17 cellular contexts compared by ENCODE assay signal in the genomic region with DNA sequence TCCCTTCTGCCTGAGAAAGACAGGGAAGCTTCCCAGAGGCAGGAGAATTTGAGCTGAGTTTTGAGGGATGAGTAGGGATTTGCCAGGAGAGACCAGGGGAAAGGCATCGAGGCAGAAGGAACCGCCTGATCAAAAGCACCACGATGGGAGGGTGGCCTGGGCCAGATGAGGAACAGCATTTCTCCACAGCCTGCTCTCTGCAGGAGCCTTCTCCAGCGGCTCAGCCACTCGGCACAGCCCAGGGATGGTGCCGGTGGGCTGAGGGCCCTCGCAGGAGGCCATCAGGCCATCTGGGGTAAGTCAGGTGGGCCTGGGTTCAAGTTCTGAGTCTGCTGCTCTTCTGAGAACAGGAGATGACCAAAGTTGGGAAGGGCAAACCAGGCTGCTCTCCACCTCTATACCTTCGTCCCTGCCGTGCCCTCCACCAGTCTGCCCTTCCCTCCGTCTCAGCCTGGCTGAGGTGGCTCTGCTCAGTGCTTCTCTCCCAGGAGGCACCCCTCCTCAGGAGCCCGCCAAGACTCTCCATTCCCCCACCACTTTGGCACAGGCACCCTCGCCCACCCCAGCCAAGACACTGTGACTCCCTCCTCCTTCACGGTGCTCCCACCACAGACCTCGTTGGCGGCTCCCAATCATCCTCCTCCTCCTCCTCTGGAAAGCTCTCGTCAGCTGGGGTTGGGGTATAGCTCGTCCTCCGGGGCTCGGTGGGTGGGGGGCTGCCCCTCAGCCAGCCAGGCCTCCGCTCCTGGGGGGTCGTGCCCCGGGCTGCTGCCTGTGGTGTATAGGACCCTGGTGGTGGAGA. TPM values are rescaled to one million over a fixed set of nuclear protein-coding genes. Genes with fewer than 3 reads are reported as not detected.
"Had no signal": no experiment of that assay in that cellular context is flagged by ENCODE, and none has a peak within 500 bp of the region (broad histone marks: within the 10 kb centered on the region; RNA-seq: fewer than 3 reads in every experiment).

No MANE protein-coding gene starts in this region.

- H3K36me3 Mint-ChIP-seq: activated CD4-positive, alpha-beta memory T cell treated with anti-CD3 and anti-CD28 coated beads for 36 hours; memory B cell had no signal

- H3K27me3 ChIP-seq: gastrocnemius medialis, upper lobe of left lung had no signal

- H3K27me3 Mint-ChIP-seq: T-helper 17 cell had no signal

- H3K4me3 Mint-ChIP-seq: activated CD4-positive, alpha-beta memory T cell treated with anti-CD3 and anti-CD28 coated beads for 36 hours; activated CD4-positive, alpha-beta T cell treated with anti-CD3 and anti-CD28 coated beads for 36 hours; activated naive CD4-positive, alpha-beta T cell treated with anti-CD3 and anti-CD28 coated beads for 36 hours; activated T-helper 17 cell treated with anti-CD3 and anti-CD28 coated beads, Interleukin-2, amount 50 U/mL, for 72 hours; memory B cell; naive thymus-derived CD4-positive, alpha-beta T cell; T-helper 17 cell had no signal

- H3K36me3 ChIP-seq: neutrophil, thoracic aorta, upper lobe of left lung had no signal

- H3K4me3 ChIP-seq: coronary artery, gastrocnemius medialis, left ventricle myocardium inferior, thoracic aorta, upper lobe of left lung had no signal

- DNase-seq: activated CD4-positive, alpha-beta T cell treated with anti-CD3 and anti-CD28 coated beads for 36 hours; activated naive CD4-positive, alpha-beta T cell treated with anti-CD3 and anti-CD28 coated beads for 36 hours; activated T-cell treated with anti-CD3 and anti-CD28 coated beads for 4 hours; aorta; gastrocnemius medialis; kidney glomerular epithelial cell; left ventricle myocardium inferior; naive thymus-derived CD4-positive, alpha-beta T cell; stimulated activated CD4-positive, alpha-beta T cell treated with anti-CD3 and anti-CD28 coated beads, Interleukin-2, amount 100 ng/mL, for 24 hours; upper lobe of left lung had no signal

- H3K27ac Mint-ChIP-seq: activated CD4-positive, alpha-beta memory T cell treated with anti-CD3 and anti-CD28 coated beads for 36 hours; activated CD4-positive, alpha-beta T cell treated with anti-CD3 and anti-CD28 coated beads for 36 hours; activated naive CD4-positive, alpha-beta T cell treated with anti-CD3 and anti-CD28 coated beads for 36 hours; activated T-helper 17 cell treated with anti-CD3 and anti-CD28 coated beads, Interleukin-2, amount 50 U/mL, for 72 hours; memory B cell; naive thymus-derived CD4-positive, alpha-beta T cell; T-helper 17 cell had no signal

- H3K4me1 Mint-ChIP-seq: activated T-helper 17 cell treated with anti-CD3 and anti-CD28 coated beads, Interleukin-2, amount 50 U/mL, for 72 hours had no signal

- H3K27ac ChIP-seq: coronary artery, gastrocnemius medialis, left ventricle myocardium inferior, neutrophil, thoracic aorta, upper lobe of left lung had no signal

- H3K9me3 ChIP-seq: neutrophil had no signal

- ATAC-seq: activated CD4-positive, alpha-beta T cell treated with anti-CD3 and anti-CD28 coated beads for 36 hours; activated T-helper 17 cell treated with anti-CD3 and anti-CD28 coated beads, Interleukin-2, amount 50 U/mL, for 72 hours; gastrocnemius medialis; naive thymus-derived CD4-positive, alpha-beta T cell; T-helper 17 cell had no signal

RNA-seq across cellular contexts. Expression of gene GRIP2, which starts 34.9 kb away (rescaled TPM):
- total RNA-seq: activated CD4-positive, alpha-beta memory T cell treated with anti-CD3 and anti-CD28 coated beads for 36 hours; activated CD4-positive, alpha-beta T cell treated with anti-CD3 and anti-CD28 coated beads for 36 hours; activated naive CD4-positive, alpha-beta T cell treated with anti-CD3 and anti-CD28 coated beads for 36 hours; naive thymus-derived CD4-positive, alpha-beta T cell had no signal
- polyA plus RNA-seq: naive thymus-derived CD4-positive, alpha-beta T cell had no signal
